12 cellular contexts compared by ENCODE assay signal in the genomic region with DNA sequence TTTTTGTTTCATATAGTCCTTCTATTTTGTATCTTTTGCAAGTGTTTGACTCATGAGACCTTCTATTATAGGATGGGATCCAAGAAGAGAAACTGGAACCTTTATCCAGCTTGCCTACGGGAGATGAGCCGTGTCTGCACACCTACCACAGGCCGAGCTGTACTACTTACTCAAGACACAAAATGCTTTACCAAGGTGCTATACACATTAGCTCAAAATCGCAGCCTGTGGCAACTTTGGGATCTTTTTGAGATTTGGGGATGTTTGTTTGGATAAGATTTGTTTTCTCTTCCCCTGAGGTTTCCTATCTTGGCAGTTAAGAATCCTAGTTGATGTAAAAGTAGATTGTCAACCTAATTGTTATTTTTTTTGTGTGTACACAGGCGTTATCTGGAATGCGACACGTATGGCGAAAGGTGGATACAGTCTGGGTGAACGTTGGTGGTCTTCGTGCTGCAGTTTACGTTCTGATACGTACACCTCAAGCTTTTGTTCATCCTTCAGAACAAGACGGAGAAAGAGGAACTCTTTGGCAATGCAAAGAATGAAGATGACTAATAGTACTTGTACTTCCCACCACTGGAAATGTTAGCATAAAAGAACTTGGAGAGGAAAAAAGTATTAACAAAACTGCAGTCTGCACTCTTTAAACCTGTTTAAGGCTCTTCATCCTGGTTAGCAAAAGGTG. TPM values are rescaled to one million over a fixed set of nuclear protein-coding genes. Genes with fewer than 3 reads are reported as not detected.
DNase-seq lines count a peak whose midpoint lies in the region; ATAC-seq, FAIRE-seq and TF ChIP-seq lines count a peak whose summit lies in the region.
"Had no signal": no experiment of that assay in that cellular context is flagged by ENCODE, and none has a peak within 500 bp of the region (broad histone marks: within the 10 kb centered on the region; RNA-seq: fewer than 3 reads in every experiment).

No MANE protein-coding gene starts in this region.

- peak; percentile 55 for TF ChIP-seq POLR2A in GM12878 (IDR thresholded peaks at IDR 0.05; ENCODE audit: low read depth, low read length)

- WGBS in GM12878 (ENCODE audit: insufficient coverage, insufficient replicate concordance, low lambda C conversion rate, missing lambda C conversion rate): 92% methylated on average over 13 of the region's 13 CpGs

- no peaks in the 10 kb centered on the region for H3K27me3 Mint-ChIP-seq in naive B cell
- H3K27me3 Mint-ChIP-seq: activated T-helper 17 cell treated with anti-CD3 and anti-CD28 coated beads, Interleukin-2, amount 50 U/mL, for 72 hours had no signal

- CTCF ChIA-PET in GM12878 (lab: Yijun Ruan, JAX): interaction anchor here (1.6 to 1.9 kb wide), 3 partner anchors 12 to 22 kb away, joined by 3 to 4 read pairs (median 4); partner anchors contain the start of gene THUMPD3

- no peak overlapping the region for H2AFZ ChIP-seq in GM12878 (ENCODE audit: control insufficient read depth, low read depth, low read length)

- in situ Hi-C loops in GM12878 (cut with MboI): no loop called here

- H3K4me3 Mint-ChIP-seq in naive B cell: no peak overlapping the region
- H3K4me3 Mint-ChIP-seq: activated T-helper 17 cell treated with anti-CD3 and anti-CD28 coated beads, Interleukin-2, amount 50 U/mL, for 72 hours had no signal

- TF ChIP-seq EP300 in GM12878 (IDR thresholded peaks at IDR 0.05; ENCODE audit: borderline replicate concordance in 1 of 2, control insufficient read depth in 1 of 2, low read depth in 2 of 2, low read length in 2 of 2): no peak

- H3K27ac Mint-ChIP-seq in naive B cell: peak overlapping the region in 4 of 6 donors; percentile 2 to 69 (median 60)

- H3K79me2 ChIP-seq in GM12878 (ENCODE audit: control insufficient read depth, insufficient read depth, low read length): peaks cover 6% of the 10 kb centered on the region

- DNase-seq in CD1c-positive myeloid dendritic cell (ENCODE audit: extremely low spot score) (peak; percentile 30), GM12878 (ENCODE audit: low read depth, low spot score) (no peak), naive B cell (no peak), GDM1 (lab: John Stamatoyannopoulos, UW) (no peak), NCI-H1930 (lab: John Stamatoyannopoulos, UW) (no peak), activated gamma-delta T cell treated with Interleukin-2 at 50 U/mL for 16 hours (no peak)
- DNase-seq: NCI-H1694, stomach had no signal

- no peak for TF ChIP-seq RAD21 in GM12878 (IDR thresholded peaks at IDR 0.05; ENCODE audit: insufficient read depth, low read depth, low read length)

- POLR2A ChIA-PET in GM12878 (lab: Charles Lee): interaction anchor here (0.7 kb wide), 1 partner anchor 13 kb away, joined by 3 read pairs; no protein-coding TSS in a partner anchor

- peaks cover 0 to 19% (median 8%) of the 10 kb centered on the region in 3 donors for H3K4me1 Mint-ChIP-seq in naive B cell

- H3K4me2 ChIP-seq in GM12878 (ENCODE audit: control insufficient read depth, insufficient read depth): no peak overlapping the region

- SMC1A ChIA-PET in GM12878 (lab: Charles Lee; ENCODE audit: uncharacterized antibody, unreplicated experiment): interaction anchor here (0.9 to 2.3 kb wide), 5 partner anchors 10 to 22 kb away, joined by 3 to 13 read pairs (median 4); no protein-coding TSS in a partner anchor

- RAD21 ChIA-PET in GM12878 (lab: Charles Lee; ENCODE audit: unreplicated experiment): interaction anchor here (1.5 kb wide), 1 partner anchor 37 kb away, joined by 5 read pairs; no protein-coding TSS in a partner anchor

- H3K36me3 Mint-ChIP-seq in naive B cell: peaks cover 16 to 17% of the 10 kb centered on the region in 2 donors

- no peaks in the 10 kb centered on the region; the same call in 1 of the 2 replicates for H4K20me1 ChIP-seq in GM12878 (ENCODE audit: control insufficient read depth, insufficient read depth)

- no peak overlapping the region for H3K4me3 ChIP-seq in HUES48 (ENCODE audit: low read depth, low read length)
- no peak overlapping the region for H3K4me3 ChIP-seq in GM12878
- H3K4me3 ChIP-seq: stomach had no signal

- H3K9me3 ChIP-seq in HUES48 (ENCODE audit: control insufficient read depth, insufficient read depth, low read length) (no peaks in the 10 kb centered on the region), GM12878 (replicated peaks; ENCODE audit: control insufficient read depth, insufficient read depth, low read length) (no peaks in the 10 kb centered on the region)
- H3K9me3 ChIP-seq: stomach had no signal

- no peak for TF ChIP-seq CTCF in GM12878 (IDR thresholded peaks at IDR 0.05 in 2 of 3, conservative IDR thresholded peaks at IDR 0.05 in 1 of 3; ENCODE audit: control insufficient read depth in 2 of 3, extremely low read depth in 1 of 3, insufficient read depth in 1 of 3, low read depth in 3 of 3, low read length in 3 of 3)

- peaks cover 93% of the 10 kb centered on the region for H3K36me3 ChIP-seq in HUES48 (ENCODE audit: control insufficient read depth, insufficient read depth, low read length)
- H3K36me3 ChIP-seq in GM12878 (ENCODE audit: control insufficient read depth in 2 of 2, insufficient read depth in 2 of 2, low read length in 1 of 2): peaks cover 6 to 36% of the 10 kb centered on the region in 2 experiments

- peak overlapping the region; percentile 49 for H3K27ac ChIP-seq in HUES48 (ENCODE audit: low read depth, low read length)
- H3K27ac ChIP-seq in GM12878 (ENCODE audit: control insufficient read depth, insufficient read depth): no peak overlapping the region

- H3K27me3 ChIP-seq in HUES48 (ENCODE audit: control insufficient read depth, insufficient read depth, low read length) (no peaks in the 10 kb centered on the region), GM12878 (replicated peaks in 1 of 2; ENCODE audit: control insufficient read depth in 2 of 2, insufficient read depth in 2 of 2, low read length in 1 of 2) (no peaks in the 10 kb centered on the region)
- H3K27me3 ChIP-seq: stomach had no signal

- BruUV-seq in GM12878 (replicated peaks; lab: Mats Ljungman, UMichigan): no TSS peak

- no peaks in the 10 kb centered on the region for H3K9me3 Mint-ChIP-seq in naive B cell
- H3K9me3 Mint-ChIP-seq: activated T-helper 17 cell treated with anti-CD3 and anti-CD28 coated beads, Interleukin-2, amount 50 U/mL, for 72 hours had no signal

- H3K9ac ChIP-seq in HUES48 (ENCODE audit: low read depth, low read length) (no peak overlapping the region), GM12878 (ENCODE audit: control insufficient read depth, insufficient read depth, low read length) (no peak overlapping the region)

- intact Hi-C loops in GM12878 (cut with micrococcal nuclease; ENCODE audit: unreplicated experiment): no loop called here

- FAIRE-seq in GM12878 (lab: Jason Lieb, UNC): no peak
- FAIRE-seq: D721Med had no signal

- ATAC-seq in GM12878 (no peak), naive B cell (ENCODE audit: low read depth in 2 of 2) (no peak), HG03159 (IDR thresholded peaks at IDR 0.05; ENCODE audit: unreplicated experiment) (no peak)
- ATAC-seq: activated T-helper 17 cell treated with anti-CD3 and anti-CD28 coated beads, Interleukin-2, amount 50 U/mL, for 72 hours had no signal

- no peaks in the 10 kb centered on the region for H3K4me1 ChIP-seq in HUES48 (ENCODE audit: control insufficient read depth, insufficient read depth, low read length)
- H3K4me1 ChIP-seq in GM12878 (ENCODE audit: control insufficient read depth, insufficient read depth, low read length): no peaks in the 10 kb centered on the region

RNA-seq across cellular contexts. Expression of gene SETD5, which starts 13.1 kb away (rescaled TPM):
- total RNA-seq in GM12878 (2013; cell fraction: nucleolus; rRNA removed): 719 and 759 TPM in 2 replicates
- 44.7 and 53.3 TPM in 2 replicates for total RNA-seq in GM12878 (2014; rRNA removed)
- total RNA-seq in GM12878 (2014; rRNA removed; fragmentation: Illumina TruSeq; extraction: Trizol): 60.8 and 61.2 TPM in 2 replicates
- 90.1 and 93.5 TPM in 2 replicates for total RNA-seq in GM12878 (2021)
- 104 TPM for polyA plus RNA-seq in GM12878 (2011; ENCODE audit: low read depth)
- 73.3 and 94.0 TPM in 2 replicates for polyA plus RNA-seq in GM12878 (2011; rRNA removed)
- 60.0 and 80.8 TPM in 2 replicates for polyA plus RNA-seq in GM12878 (2011; cell fraction: cytosol; rRNA removed)
- 252 and 350 TPM in 2 replicates for polyA plus RNA-seq in GM12878 (2011; cell fraction: nucleus; rRNA removed)
- polyA plus RNA-seq in GM12878 (2012): 66.6 and 69.7 TPM in 2 replicates
- 87.6 and 94.3 TPM in 2 replicates for polyA plus RNA-seq in GM12878 (2014; fragmentation: Illumina TruSeq; extraction: Trizol)
- polyA plus RNA-seq in GM12878 (2014; fragmentation: Nextera tagmentation; extraction: Ambion mirVana): 10 to 100 TPM in 1 of 2 experiments, 1 to 10 TPM in 1; 8.2 to 23.0 TPM
- polyA plus RNA-seq in GM12878 (2014; rRNA removed): 55.5 and 57.5 TPM in 2 replicates
- polyA plus RNA-seq in GM12878 (2016; fragmentation: Nextera tagmentation; extraction: Ambion mirVana): 10 to 100 TPM; 46.9 to 50.7 TPM
- polyA minus RNA-seq in GM12878 (2011; rRNA and poly(A)+ RNA removed): 134 and 215 TPM in 2 replicates
- polyA minus RNA-seq in GM12878 (2011; cell fraction: cytosol; rRNA and poly(A)+ RNA removed): 55.5 and 67.3 TPM in 2 replicates
- 205 and 262 TPM in 2 replicates for polyA minus RNA-seq in GM12878 (2011; cell fraction: nucleus; rRNA and poly(A)+ RNA removed)
- 10 to 100 TPM; 26.9 to 80.7 (median 42.5) TPM for polyA plus RNA-seq in naive B cell (ENCODE audit: low read depth in 6 of 6)

RNA-seq across cellular contexts. Expression of gene THUMPD3, which starts 21.4 kb away (rescaled TPM):
- 43.7 and 50.7 TPM in 2 replicates for total RNA-seq in GM12878 (2013; cell fraction: nucleolus; rRNA removed)
- 28.7 and 42.3 TPM in 2 replicates for total RNA-seq in GM12878 (2014; rRNA removed)
- 46.7 and 47.4 TPM in 2 replicates for total RNA-seq in GM12878 (2014; rRNA removed; fragmentation: Illumina TruSeq; extraction: Trizol)
- total RNA-seq in GM12878 (2021): 39.3 and 46.1 TPM in 2 replicates
- polyA plus RNA-seq in GM12878 (2011; ENCODE audit: low read depth): 38.5 TPM
- 44.5 and 57.5 TPM in 2 replicates for polyA plus RNA-seq in GM12878 (2011; rRNA removed)
- polyA plus RNA-seq in GM12878 (2011; cell fraction: cytosol; rRNA removed): 25.4 and 33.5 TPM in 2 replicates
- polyA plus RNA-seq in GM12878 (2011; cell fraction: nucleus; rRNA removed): 18.2 and 19.4 TPM in 2 replicates
- polyA plus RNA-seq in GM12878 (2012): 32.8 and 44.6 TPM in 2 replicates
- 43.8 and 54.9 TPM in 2 replicates for polyA plus RNA-seq in GM12878 (2014; fragmentation: Illumina TruSeq; extraction: Trizol)
- 10 to 100 TPM; 29.2 to 32.1 TPM for polyA plus RNA-seq in GM12878 (2014; fragmentation: Nextera tagmentation; extraction: Ambion mirVana)
- polyA plus RNA-seq in GM12878 (2014; rRNA removed): 25.4 and 31.7 TPM in 2 replicates
- 10 to 100 TPM; 39.8 to 44.2 TPM for polyA plus RNA-seq in GM12878 (2016; fragmentation: Nextera tagmentation; extraction: Ambion mirVana)
- polyA minus RNA-seq in GM12878 (2011; rRNA and poly(A)+ RNA removed): 68.4 and 126 TPM in 2 replicates
- 21.2 and 24.5 TPM in 2 replicates for polyA minus RNA-seq in GM12878 (2011; cell fraction: cytosol; rRNA and poly(A)+ RNA removed)
- polyA minus RNA-seq in GM12878 (2011; cell fraction: nucleus; rRNA and poly(A)+ RNA removed): 16.2 and 30.7 TPM in 2 replicates
- polyA plus RNA-seq in naive B cell (ENCODE audit: low read depth in 6 of 6): 10 to 100 TPM in 5 of 6 donors, 1 to 10 TPM in 1; 9.6 to 21.5 (median 17.5) TPM
